ENCODE assay signal across 20 cellular contexts in genomic region chr4:53103489-53103888, GRCh38.
"Had no signal": no experiment of that assay in that cellular context is flagged by ENCODE, and none has a peak within 500 bp of the region (broad histone marks: within the 10 kb centered on the region; RNA-seq: fewer than 3 reads in every experiment).

No MANE protein-coding gene starts in this region.

- ATAC-seq: SK-N-SH treated with all-trans-retinoic acid at 6 μM for 48 hours had no signal

- H3K27me3 ChIP-seq: MG63, SJCRH30 had no signal

- H3K4me3 ChIP-seq: MG63, SJCRH30 had no signal

- DNase-seq: Karpas-422, KG1, MG63, NCI-H1092, NCI-H1436, NCI-H187, NCI-H2029, NCI-H2081 treated with DMSO at 0.1 percent for 48 hours, NCI-H2171, NCI-H226, NCI-H446, NCI-H510A, NCI-H524 treated with DMSO at 0.1 percent for 48 hours, NCI-H69, NCI-H774, RPMI8226, SHP77 treated with DMSO at 0.1 percent for 48 hours, SJCRH30 had no signal

- H3K4me1 ChIP-seq: SJCRH30 had no signal

- H3K36me3 ChIP-seq: SJCRH30 had no signal

- H3K27ac ChIP-seq: SJCRH30 had no signal

- FAIRE-seq: RCC 7860 had no signal
